Comparison of ENCODE assay signal across 27 cellular contexts in the genomic region with DNA sequence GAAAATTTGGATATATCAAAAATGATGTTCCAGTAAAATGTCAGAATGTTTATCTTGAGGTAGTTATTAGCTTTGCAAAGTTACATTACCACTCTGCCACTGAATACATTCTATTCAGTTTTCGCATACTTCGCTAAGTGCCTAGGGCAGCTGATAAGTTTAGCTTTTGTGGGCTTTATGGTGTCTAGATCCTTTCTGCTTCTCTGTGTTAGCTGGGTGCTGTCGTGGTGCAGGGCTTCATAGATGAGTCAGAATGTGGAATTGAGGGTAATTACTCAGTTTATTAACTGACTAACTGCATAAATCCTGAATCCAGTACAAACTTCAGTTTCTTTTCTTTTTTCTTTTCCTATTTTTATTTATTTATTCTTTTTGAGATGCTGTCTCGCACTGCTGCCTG. TPM values are rescaled to one million over a fixed set of nuclear protein-coding genes. Genes with fewer than 3 reads are reported as not detected.
"Had no signal": no experiment of that assay in that cellular context is flagged by ENCODE, and none has a peak within 500 bp of the region (broad histone marks: within the 10 kb centered on the region; RNA-seq: fewer than 3 reads in every experiment).

No MANE protein-coding gene starts in this region.

- H3K4me1 Mint-ChIP-seq: activated CD4-positive, alpha-beta T cell treated with anti-CD3 and anti-CD28 coated beads for 36 hours; activated CD8-positive, alpha-beta memory T cell treated with anti-CD3 and anti-CD28 coated beads, Interleukin-2, amount 10 ng/mL, durations not matched to agents 7 days and 5 days; activated naive CD4-positive, alpha-beta T cell treated with anti-CD3 and anti-CD28 coated beads, Interleukin-2, amount 50 U/mL, for 24 hours; activated naive CD8-positive, alpha-beta T cell treated with anti-CD3 and anti-CD28 coated beads, Interleukin-2, amount 50 U/mL, for 24 hours; endodermal cell; naive B cell; nephron progenitor cell had no signal

- H3K27me3 Mint-ChIP-seq: activated CD4-positive, alpha-beta T cell treated with anti-CD3 and anti-CD28 coated beads for 36 hours; activated CD8-positive, alpha-beta memory T cell treated with anti-CD3 and anti-CD28 coated beads, Interleukin-2, amount 10 ng/mL, durations not matched to agents 7 days and 5 days; activated naive CD4-positive, alpha-beta T cell treated with anti-CD3 and anti-CD28 coated beads, Interleukin-2, amount 50 U/mL, for 24 hours; activated naive CD8-positive, alpha-beta T cell treated with anti-CD3 and anti-CD28 coated beads, Interleukin-2, amount 50 U/mL, for 24 hours; dendritic cell treated with granulocyte-macrophage colony-stimulating factor and Interleukin-4, amounts not matched to agents 40 ng/mL and 50 ng/mL, for 4 days; naive B cell; T-helper 17 cell had no signal

- H3K27ac ChIP-seq: foreskin keratinocyte, heart right ventricle, left ventricle myocardium inferior, neutrophil, right lobe of liver, testis, transverse colon had no signal

- DNase-seq: activated CD4-positive, alpha-beta T cell treated with anti-CD3 and anti-CD28 coated beads for 36 hours; activated CD4-positive, CD25-positive, alpha-beta regulatory T cell; activated CD8-positive, alpha-beta memory T cell treated with anti-CD3 and anti-CD28 coated beads, Interleukin-2, amount 10 ng/mL, durations not matched to agents 7 days and 5 days; activated CD8-positive, alpha-beta T cell treated with anti-CD3 and anti-CD28 coated beads, Interleukin-2, amount 10 ng/mL, durations not matched to agents 7 days and 5 days; activated naive CD8-positive, alpha-beta T cell treated with anti-CD3 and anti-CD28 coated beads, Interleukin-2, amount 50 U/mL, for 24 hours; activated T-cell treated with anti-CD3 and anti-CD28 coated beads, Interleukin-2, amount 50 U/mL, for 48 hours; caudate nucleus; endodermal cell; foreskin keratinocyte; heart right ventricle; left ventricle myocardium inferior; naive B cell; nephron progenitor cell; right lobe of liver; stimulated activated CD4-positive, alpha-beta T cell treated with anti-CD3 and anti-CD28 coated beads, Interleukin-12 subunit alpha, Interleukin-12 subunit beta, amount 100 ng/mL, for 4 hours; stimulated activated CD4-positive, alpha-beta T cell treated with anti-CD3 and anti-CD28 coated beads, Interleukin-4, amount 100 ng/mL, for 1 hour; stimulated activated naive CD8-positive, alpha-beta T cell treated with anti-CD3 and anti-CD28 coated beads, Interleukin-15, Interleukin-2, amounts not matched to agents 100 U/mL and 50 U/mL, for 24 hours; T-helper 17 cell; T1000; testis; transverse colon had no signal

- H3K27me3 ChIP-seq: foreskin keratinocyte, heart right ventricle, neutrophil, right lobe of liver, testis, transverse colon had no signal

- H3K9me3 ChIP-seq: heart right ventricle, left ventricle myocardium inferior, neutrophil, right lobe of liver, testis, transverse colon had no signal

- H3K36me3 Mint-ChIP-seq: activated CD8-positive, alpha-beta memory T cell treated with anti-CD3 and anti-CD28 coated beads, Interleukin-2, amount 10 ng/mL, durations not matched to agents 7 days and 5 days; activated naive CD4-positive, alpha-beta T cell treated with anti-CD3 and anti-CD28 coated beads, Interleukin-2, amount 50 U/mL, for 24 hours had no signal

- H3K9me3 Mint-ChIP-seq: activated naive CD8-positive, alpha-beta T cell treated with anti-CD3 and anti-CD28 coated beads, Interleukin-2, amount 50 U/mL, for 24 hours; activated T-helper 2 cell treated with anti-CD3 and anti-CD28 coated beads, Interferon-gamma antibody, Interleukin-2, Interleukin-4, amounts not matched to agents 10 μg/mL and 5 μg/mL and 100 μg/mL, durations not matched to agents 14 hours and 24 hours and 36 hours; dendritic cell treated with granulocyte-macrophage colony-stimulating factor and Interleukin-4, amounts not matched to agents 40 ng/mL and 50 ng/mL, for 4 days; endodermal cell; nephron progenitor cell had no signal

- ATAC-seq: activated CD4-positive, alpha-beta T cell treated with anti-CD3 and anti-CD28 coated beads for 36 hours; activated CD8-positive, alpha-beta memory T cell treated with anti-CD3 and anti-CD28 coated beads, Interleukin-2, amount 10 ng/mL, durations not matched to agents 7 days and 5 days; activated CD8-positive, alpha-beta T cell treated with anti-CD3 and anti-CD28 coated beads, Interleukin-2, amount 10 ng/mL, durations not matched to agents 7 days and 5 days; activated naive CD8-positive, alpha-beta T cell treated with anti-CD3 and anti-CD28 coated beads, Interleukin-2, amount 50 U/mL, for 24 hours; esophagus mucosa; foreskin keratinocyte; heart right ventricle; right lobe of liver; stimulated activated naive CD8-positive, alpha-beta T cell treated with anti-CD3 and anti-CD28 coated beads, Interleukin-15, Interleukin-2, amounts not matched to agents 100 U/mL and 50 U/mL, for 24 hours; T-helper 17 cell had no signal

- H3K36me3 ChIP-seq: heart right ventricle, left ventricle myocardium inferior, neutrophil, right lobe of liver had no signal

- H3K27ac Mint-ChIP-seq: activated CD4-positive, alpha-beta T cell treated with anti-CD3 and anti-CD28 coated beads for 36 hours; activated CD8-positive, alpha-beta memory T cell treated with anti-CD3 and anti-CD28 coated beads, Interleukin-2, amount 10 ng/mL, durations not matched to agents 7 days and 5 days; activated CD8-positive, alpha-beta T cell treated with anti-CD3 and anti-CD28 coated beads, Interleukin-2, amount 10 ng/mL, durations not matched to agents 7 days and 5 days; activated naive CD4-positive, alpha-beta T cell treated with anti-CD3 and anti-CD28 coated beads, Interleukin-2, amount 50 U/mL, for 24 hours; activated naive CD8-positive, alpha-beta T cell treated with anti-CD3 and anti-CD28 coated beads, Interleukin-2, amount 50 U/mL, for 24 hours; activated T-helper 2 cell treated with anti-CD3 and anti-CD28 coated beads, Interferon-gamma antibody, Interleukin-2, Interleukin-4, amounts not matched to agents 10 μg/mL and 5 μg/mL and 100 μg/mL, durations not matched to agents 14 hours and 24 hours and 36 hours; dendritic cell treated with granulocyte-macrophage colony-stimulating factor and Interleukin-4, amounts not matched to agents 40 ng/mL and 50 ng/mL, for 4 days; naive B cell; nephron progenitor cell; T-helper 17 cell had no signal

- H3K4me3 ChIP-seq: heart right ventricle, left ventricle myocardium inferior, lung, right lobe of liver, testis, transverse colon had no signal

- H3K4me3 Mint-ChIP-seq: activated CD4-positive, alpha-beta T cell treated with anti-CD3 and anti-CD28 coated beads for 36 hours; activated CD8-positive, alpha-beta memory T cell treated with anti-CD3 and anti-CD28 coated beads, Interleukin-2, amount 10 ng/mL, durations not matched to agents 7 days and 5 days; activated CD8-positive, alpha-beta T cell treated with anti-CD3 and anti-CD28 coated beads, Interleukin-2, amount 10 ng/mL, durations not matched to agents 7 days and 5 days; activated naive CD4-positive, alpha-beta T cell treated with anti-CD3 and anti-CD28 coated beads, Interleukin-2, amount 50 U/mL, for 24 hours; activated naive CD8-positive, alpha-beta T cell treated with anti-CD3 and anti-CD28 coated beads, Interleukin-2, amount 50 U/mL, for 24 hours; dendritic cell treated with granulocyte-macrophage colony-stimulating factor and Interleukin-4, amounts not matched to agents 40 ng/mL and 50 ng/mL, for 4 days; endodermal cell; naive B cell; nephron progenitor cell; T-helper 17 cell had no signal

- H3K4me1 ChIP-seq: foreskin keratinocyte, right lobe of liver, testis, transverse colon had no signal

RNA-seq across cellular contexts. Expression of gene NCAM2, which starts 21.5 kb away (rescaled TPM):
- total RNA-seq: activated CD4-positive, alpha-beta T cell treated with anti-CD3 and anti-CD28 coated beads for 36 hours; activated CD8-positive, alpha-beta memory T cell treated with anti-CD3 and anti-CD28 coated beads, Interleukin-2, amount 10 ng/mL, durations not matched to agents 7 days and 5 days; activated CD8-positive, alpha-beta T cell treated with anti-CD3 and anti-CD28 coated beads, Interleukin-2, amount 10 ng/mL, durations not matched to agents 7 days and 5 days; activated T-helper 2 cell treated with anti-CD3 and anti-CD28 coated beads, Interferon-gamma antibody, Interleukin-2, Interleukin-4, amounts not matched to agents 10 μg/mL and 5 μg/mL and 100 μg/mL, durations not matched to agents 14 hours and 24 hours and 36 hours; esophagus mucosa; foreskin keratinocyte; T-helper 17 cell had no signal
- polyA plus RNA-seq: foreskin keratinocyte had no signal
